ENCODE assay signal across 15 cellular contexts in the genomic region with DNA sequence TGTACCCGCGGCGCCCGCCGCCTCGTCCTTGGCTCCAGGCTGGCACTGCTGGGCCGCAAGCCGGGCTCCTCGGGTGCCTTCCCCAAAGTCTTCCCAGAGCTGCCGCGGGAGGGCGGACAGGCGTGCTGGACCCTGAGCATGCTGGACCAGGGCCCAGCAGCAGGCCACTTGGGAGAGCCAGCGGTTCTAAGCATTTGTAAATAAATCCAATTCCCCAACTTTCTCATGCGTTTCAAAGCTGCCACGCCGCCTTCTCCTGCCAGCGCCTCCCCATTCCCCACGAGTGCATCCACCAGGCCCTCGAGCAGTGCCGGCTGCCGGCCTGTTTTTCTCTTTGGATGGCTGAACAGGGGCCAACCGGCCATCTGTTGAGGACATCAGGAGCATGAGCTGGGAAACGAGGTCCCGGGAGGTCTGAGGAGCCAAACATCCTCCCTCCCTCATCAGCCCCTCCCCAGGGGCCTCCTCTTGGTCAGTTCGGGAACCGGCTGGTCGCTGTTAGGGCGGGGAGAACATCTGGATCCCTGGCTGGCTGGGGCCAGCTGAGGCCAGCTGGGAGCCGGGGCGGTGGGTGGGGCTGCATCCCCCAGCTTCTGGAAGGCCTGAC. TPM values are rescaled to one million over a fixed set of nuclear protein-coding genes. Genes with fewer than 3 reads are reported as not detected.
A peak's percentile ranks its signal among the peaks of the same experiment; 100 is the strongest.
DNase-seq lines count a peak whose midpoint lies in the region; ATAC-seq and TF ChIP-seq lines count a peak whose summit lies in the region.
"Had no signal": no experiment of that assay in that cellular context is flagged by ENCODE, and none has a peak within 500 bp of the region (broad histone marks: within the 10 kb centered on the region; RNA-seq: fewer than 3 reads in every experiment).

No MANE protein-coding gene starts in this region.

- no peak for TF ChIP-seq POLR2A in body of pancreas (IDR thresholded peaks at IDR 0.05)
- no peak for TF ChIP-seq POLR2A in sigmoid colon (IDR thresholded peaks at IDR 0.05)

- H3K27me3 Mint-ChIP-seq in activated CD4-positive, alpha-beta T cell treated with anti-CD3 and anti-CD28 coated beads, Interleukin-2, amount 10 ng/mL, durations not matched to agents 7 days and 5 days, result no peaks in the 10 kb centered on the region
- H3K27me3 Mint-ChIP-seq: dendritic cell treated with granulocyte-macrophage colony-stimulating factor and Interleukin-4, amounts not matched to agents 40 ng/mL and 50 ng/mL, for 4 days had no signal

- H3K9me3 ChIP-seq in body of pancreas, result no peaks in the 10 kb centered on the region
- H3K9me3 ChIP-seq in left ventricle myocardium inferior (replicated peaks), result no peaks in the 10 kb centered on the region
- H3K9me3 ChIP-seq in sigmoid colon, result no peaks in the 10 kb centered on the region

- H3K4me3 ChIP-seq in BJ (ENCODE audit: low read depth, low read length) (no peak overlapping the region), body of pancreas (no peak overlapping the region), left ventricle myocardium inferior (peak overlapping the region; percentile 44), sigmoid colon (no peak overlapping the region)

- no peaks in the 10 kb centered on the region for H3K9me3 Mint-ChIP-seq in activated CD4-positive, alpha-beta T cell treated with anti-CD3 and anti-CD28 coated beads, Interleukin-2, amount 10 ng/mL, durations not matched to agents 7 days and 5 days

- ATAC-seq in body of pancreas (peak; percentile 43), HG02798 (IDR thresholded peaks at IDR 0.05; ENCODE audit: poor library complexity, unreplicated experiment) (no peak), HG03280 (IDR thresholded peaks at IDR 0.05; ENCODE audit: unreplicated experiment) (no peak)

- no peaks in the 10 kb centered on the region for H3K36me3 Mint-ChIP-seq in activated CD4-positive, alpha-beta T cell treated with anti-CD3 and anti-CD28 coated beads, Interleukin-2, amount 10 ng/mL, durations not matched to agents 7 days and 5 days (ENCODE audit: low read depth)

- no peak overlapping the region for H3K4me3 Mint-ChIP-seq in activated CD4-positive, alpha-beta T cell treated with anti-CD3 and anti-CD28 coated beads, Interleukin-2, amount 10 ng/mL, durations not matched to agents 7 days and 5 days
- H3K4me3 Mint-ChIP-seq: dendritic cell treated with granulocyte-macrophage colony-stimulating factor and Interleukin-4, amounts not matched to agents 40 ng/mL and 50 ng/mL, for 4 days had no signal

- DNase-seq in BJ (ENCODE audit: low read depth) (no peak), body of pancreas (peak; percentile 44 to 63 (median 50)), left ventricle myocardium inferior (peak; percentile 93), sigmoid colon (peak; percentile 96)
- no peak for DNase-seq in activated CD4-positive, alpha-beta T cell treated with anti-CD3 and anti-CD28 coated beads, Interleukin-2, amount 10 ng/mL, durations not matched to agents 7 days and 5 days
- DNase-seq in NK-92 treated with Interleukin-12 subunit alpha and Interleukin-12 subunit beta, amount 100 ng/mL, for 24 hours (lab: John Stamatoyannopoulos, UW), result no peak
- DNase-seq: AML-193, hippocampal formation, mesendoderm had no signal

- POLR2A ChIA-PET in BJ (lab: Charles Lee), result no interaction called here
- POLR2A ChIA-PET in activated CD4-positive, alpha-beta T cell treated with anti-CD3 and anti-CD28 coated beads, Interleukin-2, amount 10 ng/mL, durations not matched to agents 7 days and 5 days (lab: Charles Lee), result no interaction called here

- H3K27me3 ChIP-seq in BJ (ENCODE audit: control insufficient read depth, insufficient read depth, low read length) (no peaks in the 10 kb centered on the region), body of pancreas (no peaks in the 10 kb centered on the region), left ventricle myocardium inferior (ENCODE audit: low read depth) (peaks cover 18% of the 10 kb centered on the region), sigmoid colon (peaks cover 0 to 18% (median 4%) of the 10 kb centered on the region in 3 donors)

- no peak overlapping the region for H3K27ac Mint-ChIP-seq in activated CD4-positive, alpha-beta T cell treated with anti-CD3 and anti-CD28 coated beads, Interleukin-2, amount 10 ng/mL, durations not matched to agents 7 days and 5 days
- H3K27ac Mint-ChIP-seq: dendritic cell treated with granulocyte-macrophage colony-stimulating factor and Interleukin-4, amounts not matched to agents 40 ng/mL and 50 ng/mL, for 4 days had no signal

- peaks cover 5% of the 10 kb centered on the region for H3K4me1 Mint-ChIP-seq in activated CD4-positive, alpha-beta T cell treated with anti-CD3 and anti-CD28 coated beads, Interleukin-2, amount 10 ng/mL, durations not matched to agents 7 days and 5 days

- H3K36me3 ChIP-seq in BJ (ENCODE audit: control insufficient read depth, insufficient read depth, low read length) (no peaks in the 10 kb centered on the region), body of pancreas (replicated peaks in 1 of 2; ENCODE audit: insufficient read depth in 1 of 2, low read depth in 2 of 2) (peaks cover 0 to 2% of the 10 kb centered on the region in 2 donors), left ventricle myocardium inferior (peaks cover 51% of the 10 kb centered on the region), sigmoid colon (no peaks in the 10 kb centered on the region)

- WGBS in body of pancreas, 2 donors, result 76 to 86% methylated on average over 14 to 27 of the region's 31 CpGs
- 60 to 73% methylated on average over 31 of the region's 31 CpGs for WGBS in sigmoid colon, 2 donors

- intact Hi-C loops in body of pancreas (cut with DNase I), result no loop called here
- intact Hi-C loops in left ventricle myocardium inferior (cut with micrococcal nuclease), result loop anchor here (10.0 kb wide), 1 partner anchor 48 kb away; no protein-coding TSS in a partner anchor
- intact Hi-C loops in sigmoid colon (cut with DNase I), result no loop called here

- TF ChIP-seq CTCF in BJ (IDR thresholded peaks at IDR 0.05; ENCODE audit: insufficient read depth, low read depth, low read length) (0 out of 2 replicates have a peak, but pooled peaks have one; percentile 14), body of pancreas (IDR thresholded peaks at IDR 0.05) (no peak), left ventricle myocardium inferior (IDR thresholded peaks at IDR 0.05; ENCODE audit: borderline replicate concordance) (peak; percentile 45), sigmoid colon (IDR thresholded peaks at IDR 0.05) (no peak)

- no peak for TF ChIP-seq EP300 in sigmoid colon (IDR thresholded peaks at IDR 0.05)

- H3K27ac ChIP-seq in body of pancreas, result peak overlapping the region in 1 of 4 donors; percentile 34
- H3K27ac ChIP-seq in left ventricle myocardium inferior (replicated peaks), result peak overlapping the region; percentile 92
- peak overlapping the region; percentile 7 to 45 (median 40) for H3K27ac ChIP-seq in sigmoid colon
- H3K27ac ChIP-seq: HL-60 had no signal

- CTCF ChIA-PET in BJ (lab: Yijun Ruan, JAX), result interaction anchor here (0.6 to 1.8 kb wide), 2 partner anchors 14 to 30 kb away, joined by 3 to 8 read pairs; a partner anchor contains a TSS
- CTCF ChIA-PET in activated CD4-positive, alpha-beta T cell treated with anti-CD3 and anti-CD28 coated beads, Interleukin-2, amount 10 ng/mL, durations not matched to agents 7 days and 5 days (lab: Charles Lee), result no interaction called here

- H3K4me1 ChIP-seq in body of pancreas, result no peaks in the 10 kb centered on the region
- H3K4me1 ChIP-seq in left ventricle myocardium inferior, result peaks cover 36% of the 10 kb centered on the region
- H3K4me1 ChIP-seq in sigmoid colon, result peaks cover 0 to 4% (median 0%) of the 10 kb centered on the region in 4 donors

RNA-seq across cellular contexts. Expression of a gene that starts 20.6 kb away (rescaled TPM):
- polyA plus RNA-seq in BJ (2011; rRNA removed), result not detected in 2 replicates
- not detected in 2 replicates for polyA minus RNA-seq in BJ (2011; rRNA and poly(A)+ RNA removed)
- not detected for total RNA-seq in body of pancreas
- not detected for total RNA-seq in left ventricle myocardium inferior
- total RNA-seq in sigmoid colon, result not detected
- polyA plus RNA-seq in sigmoid colon, result under 1 TPM in 1 of 3 donors, not detected in 2; 0.15 TPM
- not detected for total RNA-seq in activated CD4-positive, alpha-beta T cell treated with anti-CD3 and anti-CD28 coated beads, Interleukin-2, amount 10 ng/mL, durations not matched to agents 7 days and 5 days
- total RNA-seq: MCF 10A, urinary bladder had no signal
- polyA plus RNA-seq: urinary bladder had no signal

RNA-seq across cellular contexts. Expression of a gene that starts 30.1 kb away (rescaled TPM):
- polyA plus RNA-seq in BJ (2011; rRNA removed) (84.8 and 116 TPM in 2 replicates), sigmoid colon (10 to 100 TPM; 42.1 to 56.5 (median 46.0) TPM)
- 28.9 and 47.4 TPM in 2 replicates for polyA minus RNA-seq in BJ (2011; rRNA and poly(A)+ RNA removed)
- total RNA-seq in body of pancreas (10 to 100 TPM in 1 of 2 donors, 1 to 10 TPM in 1; 7.6 to 35.5 TPM), left ventricle myocardium inferior (52.7 TPM), sigmoid colon (10 to 100 TPM; 30.7 to 42.1 (median 39.3) TPM)
- 10 to 100 TPM; 47.7 to 55.7 TPM for total RNA-seq in activated CD4-positive, alpha-beta T cell treated with anti-CD3 and anti-CD28 coated beads, Interleukin-2, amount 10 ng/mL, durations not matched to agents 7 days and 5 days

RNA-seq across cellular contexts. Expression of a gene that starts 30.3 kb away (rescaled TPM):
- polyA plus RNA-seq in BJ (2011; rRNA removed) (6.3 and 9.7 TPM in 2 replicates), sigmoid colon (10 to 100 TPM in 1 of 3 donors, 1 to 10 TPM in 2; 6.2 to 32.4 (median 9.0) TPM)
- polyA minus RNA-seq in BJ (2011; rRNA and poly(A)+ RNA removed), result 3.5 and 5.0 TPM in 2 replicates
- total RNA-seq in body of pancreas (10 to 100 TPM in 1 of 2 donors, 1 to 10 TPM in 1; 8.8 to 48.8 TPM), left ventricle myocardium inferior (15.5 TPM), sigmoid colon (10 to 100 TPM in 3 of 4 donors, 1 to 10 TPM in 1; 6.7 to 50.4 (median 11.4) TPM)
- total RNA-seq in activated CD4-positive, alpha-beta T cell treated with anti-CD3 and anti-CD28 coated beads, Interleukin-2, amount 10 ng/mL, durations not matched to agents 7 days and 5 days, result 10 to 100 TPM; 29.4 to 35.7 TPM

Comparison
In these comparisons a context has a peak if more than half of its experiments do, and no peak if none do; other contexts are left out.
1. DNase-seq: peak in body of pancreas (4 of 4), left ventricle myocardium inferior (single experiment) and sigmoid colon (single experiment); none in BJ (single experiment), activated CD4-positive, alpha-beta T cell treated with anti-CD3 and anti-CD28 coated beads, Interleukin-2, amount 10 ng/mL, durations not matched to agents 7 days and 5 days (single experiment) and NK-92 treated with Interleukin-12 subunit alpha and Interleukin-12 subunit beta, amount 100 ng/mL, for 24 hours (single experiment).
2. CTCF ChIP-seq: peak in BJ (single experiment) and left ventricle myocardium inferior (single experiment); none in body of pancreas (0 of 7) and sigmoid colon (0 of 4).